Comparison of ENCODE assay signal across 23 cellular contexts in the genomic region with DNA sequence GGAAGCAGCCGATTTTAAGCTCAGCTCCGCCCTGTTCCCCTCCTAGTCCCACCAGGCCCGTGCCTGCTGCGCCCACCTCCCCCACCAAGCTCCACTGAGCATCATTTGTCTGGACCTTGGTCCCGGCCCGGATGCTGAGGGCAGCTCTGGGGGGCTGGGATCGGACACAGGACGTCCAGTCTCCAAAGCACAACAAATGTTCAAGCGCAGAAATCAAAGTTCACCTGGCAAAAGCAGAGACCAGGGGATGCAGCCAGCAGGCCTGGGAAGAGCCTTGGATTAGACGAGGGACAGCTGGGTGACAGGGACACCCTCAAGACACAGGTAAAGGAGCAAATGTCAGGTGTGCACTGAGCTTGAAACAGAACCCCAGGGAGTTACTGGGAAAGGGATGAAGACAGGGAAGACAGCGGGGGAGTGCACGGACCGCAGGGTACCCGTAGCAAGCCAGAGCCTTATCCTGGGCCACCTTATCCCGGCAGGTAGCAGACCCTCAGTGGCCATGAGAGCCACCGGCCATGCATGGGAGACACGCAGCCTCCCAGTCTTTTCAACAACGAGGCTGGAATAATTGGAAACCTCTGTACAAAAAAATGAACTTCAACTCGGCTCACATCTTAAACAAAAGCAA. TPM values are rescaled to one million over a fixed set of nuclear protein-coding genes. Genes with fewer than 3 reads are reported as not detected.
"Had no signal": no experiment of that assay in that cellular context is flagged by ENCODE, and none has a peak within 500 bp of the region (broad histone marks: within the 10 kb centered on the region; RNA-seq: fewer than 3 reads in every experiment).

No MANE protein-coding gene starts in this region.

- H3K27me3 ChIP-seq: dorsolateral prefrontal cortex, pancreas, testis had no signal

- FAIRE-seq: islet of Langerhans, pancreas had no signal

- DNase-seq: central memory CD4-positive, alpha-beta T cell; cortex of kidney; dorsolateral prefrontal cortex; effector CD8-positive, alpha-beta T cell; foreskin melanocyte; head of caudate nucleus; hippocampal formation; mammary epithelial cell; naive thymus-derived CD8-positive, alpha-beta T cell; occipital lobe; stimulated activated CD4-positive, alpha-beta T cell treated with anti-CD3 and anti-CD28 coated beads, Interleukin-2, amount 100 ng/mL, for 24 hours; stimulated activated CD4-positive, alpha-beta T cell treated with anti-CD3 and anti-CD28 coated beads, Interleukin-4, amount 100 ng/mL, for 4 hours; stimulated activated naive B cell treated with anti-CD40 and anti-IgM and Interleukin-4, amounts not matched to agents 10 μg/mL and 1 μg/mL and 100 μg/mL, for 72 hours; stimulated activated naive CD8-positive, alpha-beta T cell treated with anti-CD3 and anti-CD28 coated beads, Interleukin-15, amount 100 ng/mL, for 72 hours; testis had no signal

- H3K9me3 ChIP-seq: left lung, mucosa of descending colon, pancreas, testis, tibial nerve had no signal

- H3K4me3 ChIP-seq: dorsolateral prefrontal cortex, left lung, mucosa of descending colon, pancreas, testis, tibial nerve had no signal

- H3K36me3 ChIP-seq: left lung, pancreas, tibial nerve had no signal

- H3K27ac ChIP-seq: dorsolateral prefrontal cortex, left lung, pancreas, testis, tibial nerve had no signal

- ATAC-seq: left lung; mucosa of descending colon; naive thymus-derived CD8-positive, alpha-beta T cell; pancreas; sciatic nerve; stimulated activated naive B cell treated with anti-CD40 and anti-IgM and Interleukin-4, amounts not matched to agents 10 μg/mL and 1 μg/mL and 100 μg/mL, for 72 hours; stimulated activated naive CD8-positive, alpha-beta T cell treated with anti-CD3 and anti-CD28 coated beads, Interleukin-15, amount 100 ng/mL, for 72 hours had no signal

RNA-seq across cellular contexts. Expression of a gene that starts 22.2 kb away (rescaled TPM):
- total RNA-seq: ureter had no signal

RNA-seq across cellular contexts. Expression of a gene that starts 26.3 kb away (rescaled TPM):
- total RNA-seq: occipital lobe had no signal
- polyA plus RNA-seq: naive thymus-derived CD8-positive, alpha-beta T cell; neural cell had no signal
